Comparison of ENCODE assay signal across 11 cellular contexts in the genomic region with DNA sequence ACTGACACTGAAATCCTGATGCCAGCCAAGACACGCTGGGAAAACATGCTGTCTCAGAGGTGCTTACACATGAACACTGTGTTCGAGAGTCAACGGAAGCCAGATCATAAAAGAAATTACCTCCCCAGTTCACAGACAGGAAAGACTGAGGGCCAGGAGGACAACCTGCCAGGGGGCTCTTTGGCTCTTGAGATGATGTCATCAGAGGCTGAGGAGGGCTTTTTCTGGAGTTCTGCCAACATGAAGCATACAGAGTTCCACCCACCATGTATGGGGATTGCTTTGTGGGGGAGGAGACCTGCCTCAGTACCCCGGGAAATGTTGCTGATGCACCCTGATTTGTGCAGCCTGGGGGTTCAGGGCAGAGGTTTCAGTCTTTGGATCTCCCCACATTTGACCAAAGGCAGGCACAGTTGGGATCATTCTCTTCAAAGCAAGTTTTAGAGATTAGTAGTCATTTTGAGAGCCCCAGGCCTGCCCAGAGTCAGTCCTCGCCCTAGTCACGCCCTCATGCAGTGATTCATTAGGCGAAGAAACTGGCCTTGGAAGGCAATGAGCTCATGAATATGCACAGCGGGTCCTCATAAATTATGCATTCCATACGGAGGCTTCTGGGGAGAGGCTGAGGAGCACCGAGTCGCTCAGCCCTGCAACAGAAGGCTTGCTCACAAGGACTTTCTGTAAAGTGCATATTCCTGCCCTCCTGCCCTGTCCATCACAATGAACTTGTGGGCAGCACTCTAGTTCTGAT. TPM values are rescaled to one million over a fixed set of nuclear protein-coding genes. Genes with fewer than 3 reads are reported as not detected.
A peak's percentile ranks its signal among the peaks of the same experiment; 100 is the strongest.
DNase-seq lines count a peak whose midpoint lies in the region; ATAC-seq, FAIRE-seq and TF ChIP-seq lines count a peak whose summit lies in the region.
"Had no signal": no experiment of that assay in that cellular context is flagged by ENCODE, and none has a peak within 500 bp of the region (broad histone marks: within the 10 kb centered on the region; RNA-seq: fewer than 3 reads in every experiment).

No MANE protein-coding gene starts in this region.

- H3K4me1 ChIP-seq in astrocyte (ENCODE audit: insufficient read depth, low read length) (peaks cover 61% of the 10 kb centered on the region), vagina (peaks cover 61% of the 10 kb centered on the region), gastrocnemius medialis (peaks cover 16 to 29% of the 10 kb centered on the region in 2 donors)

- H3K4me3 ChIP-seq in astrocyte (ENCODE audit: insufficient read depth, low read depth, low read length) (peak overlapping the region; percentile 27), vagina (no peak overlapping the region), gastrocnemius medialis (no peak overlapping the region)

- ATAC-seq in GM18907 (IDR thresholded peaks at IDR 0.05; ENCODE audit: unreplicated experiment) (no peak), gastrocnemius medialis (no peak)

- H2AFZ ChIP-seq in astrocyte (ENCODE audit: low read depth, low read length), result peak overlapping the region; percentile 32

- no peak for TF ChIP-seq CTCF in astrocyte (IDR thresholded peaks at IDR 0.05; ENCODE audit: insufficient read depth, low read depth, low read length)
- TF ChIP-seq CTCF in vagina (IDR thresholded peaks at IDR 0.05), result no peak
- TF ChIP-seq CTCF in GM13977 (IDR thresholded peaks at IDR 0.05; ENCODE audit: extremely low read depth, insufficient read depth, missing control alignments), result no peak
- no peak for TF ChIP-seq CTCF in gastrocnemius medialis (IDR thresholded peaks at IDR 0.05 in 4 of 5, conservative IDR thresholded peaks at IDR 0.05 in 1 of 5)

- H3K9ac ChIP-seq in astrocyte (ENCODE audit: low read length), result peak overlapping the region; percentile 89

- peak overlapping the region; percentile 75 for H3K27ac Mint-ChIP-seq in astrocyte (ENCODE audit: unreplicated experiment)
- H3K27ac Mint-ChIP-seq: activated B cell treated with CpG ODN at 0.5 μM for 24 hours; CD4-positive, alpha-beta memory T cell had no signal

- peak overlapping the region; percentile 12 for H3K4me3 Mint-ChIP-seq in astrocyte (ENCODE audit: unreplicated experiment)
- H3K4me3 Mint-ChIP-seq: activated B cell treated with CpG ODN at 0.5 μM for 24 hours; CD4-positive, alpha-beta memory T cell had no signal

- peak; percentile 36 for DNase-seq in activated effector memory CD4-positive, alpha-beta T cell treated with anti-CD3 and anti-CD28 coated beads, Interleukin-2, amount 50 U/mL, for 16 hours
- no peak for DNase-seq in activated effector memory CD4-positive, alpha-beta T cell treated with Interleukin-2 at 50 U/mL for 16 hours
- DNase-seq in astrocyte (ENCODE audit: low read depth), result peak; percentile 95
- DNase-seq in iris pigment epithelial cell (ENCODE audit: low read depth), result peak; percentile 91
- no peak for DNase-seq in vagina (ENCODE audit: extremely low spot score in 2 of 2)
- DNase-seq in GM13977 (ENCODE audit: low spot score), result no peak
- DNase-seq in gastrocnemius medialis, result no peak
- DNase-seq: activated B cell treated with CpG ODN at 0.5 μM for 24 hours; CD4-positive, alpha-beta memory T cell; NCI-H146 had no signal

- H3K9me3 Mint-ChIP-seq in astrocyte (ENCODE audit: unreplicated experiment), result peaks cover 3% of the 10 kb centered on the region
- H3K9me3 Mint-ChIP-seq: activated B cell treated with CpG ODN at 0.5 μM for 24 hours; CD4-positive, alpha-beta memory T cell had no signal

- H3K27me3 ChIP-seq in astrocyte (ENCODE audit: insufficient read depth, low read length), result no peaks in the 10 kb centered on the region
- H3K27me3 ChIP-seq in vagina, result no peaks in the 10 kb centered on the region
- H3K27me3 ChIP-seq in gastrocnemius medialis, result no peaks in the 10 kb centered on the region

- H4K20me1 ChIP-seq in astrocyte (ENCODE audit: insufficient read depth, low read length), result no peaks in the 10 kb centered on the region

- no peaks in the 10 kb centered on the region for H3K79me2 ChIP-seq in astrocyte (ENCODE audit: insufficient read depth, low read length)

- no peaks in the 10 kb centered on the region for H3K9me3 ChIP-seq in astrocyte (ENCODE audit: insufficient read depth, low read depth, low read length)
- H3K9me3 ChIP-seq in vagina, result no peaks in the 10 kb centered on the region
- H3K9me3 ChIP-seq in gastrocnemius medialis, result no peaks in the 10 kb centered on the region

- no peaks in the 10 kb centered on the region for H3K36me3 Mint-ChIP-seq in astrocyte (ENCODE audit: low read depth, unreplicated experiment)
- H3K36me3 Mint-ChIP-seq: CD4-positive, alpha-beta memory T cell had no signal

- TF ChIP-seq POLR2A in vagina (IDR thresholded peaks at IDR 0.05) (no peak), gastrocnemius medialis (IDR thresholded peaks at IDR 0.05) (no peak)

- H3K27ac ChIP-seq in astrocyte (ENCODE audit: low read depth, low read length), result peak overlapping the region; percentile 100
- H3K27ac ChIP-seq in vagina, result peak overlapping the region; percentile 89
- H3K27ac ChIP-seq in gastrocnemius medialis, result no peak overlapping the region

- in situ Hi-C loops in GM13977 (cut with MboI; ENCODE audit: low pct_unique_long_range_greater_than_20kb, low sequenced_read_pairs, unreplicated experiment) (no loop called here), gastrocnemius medialis (cut with MboI; ENCODE audit: low sequenced_read_pairs in 4 of 4) (no loop called here)

- peaks cover 7% of the 10 kb centered on the region for H3K27me3 Mint-ChIP-seq in astrocyte (ENCODE audit: low read depth, unreplicated experiment)

- H3K36me3 ChIP-seq in astrocyte (ENCODE audit: insufficient read depth, low read length) (no peaks in the 10 kb centered on the region), vagina (no peaks in the 10 kb centered on the region), gastrocnemius medialis (no peaks in the 10 kb centered on the region)

- H3K4me1 Mint-ChIP-seq in astrocyte (ENCODE audit: low read depth, unreplicated experiment), result peaks cover 38% of the 10 kb centered on the region

- peak; percentile 99 for FAIRE-seq in astrocyte (lab: Jason Lieb, UNC)

- intact Hi-C loops in vagina (cut with DNase I) (no loop called here), gastrocnemius medialis (cut with DNase I; ENCODE audit: low total_unique reads) (no loop called here)

- H3K4me2 ChIP-seq in astrocyte (ENCODE audit: low read length), result peak overlapping the region; percentile 79

RNA-seq across cellular contexts. Expression of a gene that starts 34.9 kb away (rescaled TPM):
- total RNA-seq in astrocyte, result 17.1 and 23.5 TPM in 2 replicates
- 32.7 TPM for total RNA-seq in vagina
- 10 to 100 TPM; 12.5 to 19.1 (median 16.6) TPM for total RNA-seq in gastrocnemius medialis
- total RNA-seq: activated B cell treated with CpG ODN at 0.5 μM for 24 hours had no signal

Comparison
In these comparisons a context has a peak if more than half of its experiments do, and no peak if none do; other contexts are left out.
1. DNase-seq: peak in activated effector memory CD4-positive, alpha-beta T cell treated with anti-CD3 and anti-CD28 coated beads, Interleukin-2, amount 50 U/mL, for 16 hours (single experiment), astrocyte (single experiment) and iris pigment epithelial cell (single experiment); none in activated effector memory CD4-positive, alpha-beta T cell treated with Interleukin-2 at 50 U/mL for 16 hours (single experiment), vagina (0 of 2), GM13977 (single experiment) and gastrocnemius medialis (0 of 2).
2. H3K27ac ChIP-seq: peak in astrocyte (single experiment) and vagina (single experiment); none in gastrocnemius medialis (0 of 4).